In genomic region chr10:14958872-14959220, GRCh38 we compare ENCODE assay signal across 1 cellular context.
TF ChIP-seq lines count a peak whose summit lies in the region.

No MANE protein-coding gene starts in this region.

TF ChIP-seq in H1, 55 proteins besides CTCF, POLR2A, EP300 and RAD21 (continued from another document):
- TF ChIP-seq KDM4A (IDR thresholded peaks at IDR 0.05; ENCODE audit: low read depth, low read length, severe bottlenecking) = no peak
- TF ChIP-seq SP2 (IDR thresholded peaks at IDR 0.05; ENCODE audit: low read length) = no peak
- no peak for TF ChIP-seq TAF7 (optimal IDR thresholded peaks at IDR 0.05; ENCODE audit: borderline replicate concordance, low read depth, low read length)
- no peak for TF ChIP-seq CHD7 (IDR thresholded peaks at IDR 0.05; ENCODE audit: insufficient replicate concordance, low read length)
- no peak for TF ChIP-seq RNF2 (IDR thresholded peaks at IDR 0.05; ENCODE audit: borderline replicate concordance, low read depth, low read length, missing control alignments, poor library complexity, severe bottlenecking)
- no peak for TF ChIP-seq ATF3 (IDR thresholded peaks at IDR 0.05; ENCODE audit: insufficient read depth, low read depth, low read length)
- TF ChIP-seq CREB1 (IDR thresholded peaks at IDR 0.05) = no peak
- TF ChIP-seq SIRT6 (IDR thresholded peaks at IDR 0.05; ENCODE audit: low read length) = no peak
- TF ChIP-seq BCL11A (IDR thresholded peaks at IDR 0.05; ENCODE audit: low read depth in 2 of 2, low read length in 2 of 2) = no peak
- TF ChIP-seq MAFK (IDR thresholded peaks at IDR 0.05; ENCODE audit: low read depth, low read length) = no peak
- TF ChIP-seq TBP (IDR thresholded peaks at IDR 0.05; ENCODE audit: low read depth, low read length) = no peak
- no peak for TF ChIP-seq E2F6 (IDR thresholded peaks at IDR 0.05)
- no peak for TF ChIP-seq SAP30 (IDR thresholded peaks at IDR 0.05; ENCODE audit: insufficient read depth, insufficient replicate concordance, low read length)
- no peak for TF ChIP-seq CTBP2 (IDR thresholded peaks at IDR 0.05; ENCODE audit: borderline replicate concordance, insufficient read depth, insufficient read length, low read length)
- TF ChIP-seq CBX5 (IDR thresholded peaks at IDR 0.05; ENCODE audit: low read depth, low read length) = no peak
- no peak for TF ChIP-seq BRCA1 (IDR thresholded peaks at IDR 0.05; ENCODE audit: low read depth, low read length)
TF ChIP-seq in H1: peak in this region for 0.
